13 cellular contexts compared by ENCODE assay signal in the genomic region with DNA sequence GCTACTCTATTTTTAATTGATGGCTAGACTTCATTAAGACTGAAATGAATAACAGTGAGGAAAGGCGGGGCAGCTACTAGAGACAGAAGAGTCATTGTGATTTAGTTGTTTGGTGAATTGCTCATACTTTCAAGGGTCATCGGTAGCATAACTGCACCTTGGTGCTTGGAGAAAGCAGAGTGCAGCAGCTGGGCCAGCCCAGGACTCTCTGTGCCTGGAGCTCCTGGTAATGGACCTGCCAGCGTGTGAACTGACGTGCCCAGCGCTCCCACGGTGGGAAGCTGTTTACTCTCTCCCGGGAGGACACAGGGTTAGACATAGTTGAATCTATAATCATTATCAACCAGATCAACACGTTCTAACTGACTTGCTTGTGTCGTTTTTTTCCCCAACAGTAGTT. TPM values are rescaled to one million over a fixed set of nuclear protein-coding genes. Genes with fewer than 3 reads are reported as not detected.
DNase-seq lines count a peak whose midpoint lies in the region; ATAC-seq, FAIRE-seq and TF ChIP-seq lines count a peak whose summit lies in the region.
"Had no signal": no experiment of that assay in that cellular context is flagged by ENCODE, and none has a peak within 500 bp of the region (broad histone marks: within the 10 kb centered on the region; RNA-seq: fewer than 3 reads in every experiment).

No MANE protein-coding gene starts in this region.

- H3K4me3 ChIP-seq in body of pancreas (no peak overlapping the region), skeletal muscle cell (ENCODE audit: low read depth, low read length) (no peak overlapping the region)
- H3K4me3 ChIP-seq: SK-N-MC had no signal

- no peaks in the 10 kb centered on the region for H3K36me3 ChIP-seq in body of pancreas (replicated peaks in 1 of 2; ENCODE audit: insufficient read depth in 1 of 2, low read depth in 2 of 2)

- H3K27ac Mint-ChIP-seq in activated T-cell treated with anti-CD3 and anti-CD28 coated beads, Interleukin-2, amount 50 U/mL, for 72 hours, result no peak overlapping the region

- H3K4me1 Mint-ChIP-seq in activated T-cell treated with anti-CD3 and anti-CD28 coated beads, Interleukin-2, amount 50 U/mL, for 72 hours (ENCODE audit: low read depth), result no peaks in the 10 kb centered on the region

- DNase-seq in M059J (ENCODE audit: low read depth) (peak; percentile 50), body of pancreas (peak; percentile 51 to 83 (median 80)), skeletal muscle cell (ENCODE audit: low read depth) (peak; percentile 31), midbrain (lab: John Stamatoyannopoulos, UW) (no peak)
- no peak for DNase-seq in activated T-cell treated with anti-CD3 and anti-CD28 coated beads, Interleukin-2, amount 50 U/mL, for 72 hours
- DNase-seq: activated T-cell treated with anti-CD3 and anti-CD28 coated beads for 4 hours, DND-41 had no signal

- H3K36me3 Mint-ChIP-seq in activated T-cell treated with anti-CD3 and anti-CD28 coated beads, Interleukin-2, amount 50 U/mL, for 72 hours (ENCODE audit: insufficient read depth in 2 of 2), result peaks cover 2% of the 10 kb centered on the region in 2 donors

- TF ChIP-seq POLR2A in body of pancreas (IDR thresholded peaks at IDR 0.05), result peak in 2 of 3 donors; percentile 43 to 51

- no peaks in the 10 kb centered on the region for H3K27me3 ChIP-seq in body of pancreas

- H3K4me3 Mint-ChIP-seq in activated T-cell treated with anti-CD3 and anti-CD28 coated beads, Interleukin-2, amount 50 U/mL, for 72 hours, result no peak overlapping the region

- peak overlapping the region; percentile 66 to 89 (median 80) for H3K27ac ChIP-seq in body of pancreas
- H3K27ac ChIP-seq: KMS-11, SK-N-MC had no signal

- FAIRE-seq in islet of Langerhans (lab: Jason Lieb, UNC), result peak; percentile 97
- FAIRE-seq: endometrium had no signal

- WGBS in body of pancreas, 2 donors, result 49 to 65% methylated on average over 9 of the region's 9 CpGs

- intact Hi-C loops in body of pancreas (cut with DNase I), result no loop called here

- H3K4me1 ChIP-seq in body of pancreas, result peaks cover 55% of the 10 kb centered on the region

- peak; percentile 65 for ATAC-seq in body of pancreas
- no peak for ATAC-seq in HG03571 (IDR thresholded peaks at IDR 0.05; ENCODE audit: unreplicated experiment)
- ATAC-seq in activated T-cell treated with anti-CD3 and anti-CD28 coated beads, Interleukin-2, amount 50 U/mL, for 72 hours (replicated peaks in 1 of 2), result no peak
- no peak for ATAC-seq in GM18870 (IDR thresholded peaks at IDR 0.05; ENCODE audit: unreplicated experiment)

- peaks cover 6 to 7% of the 10 kb centered on the region in 2 donors for H3K9me3 Mint-ChIP-seq in activated T-cell treated with anti-CD3 and anti-CD28 coated beads, Interleukin-2, amount 50 U/mL, for 72 hours

- H3K27me3 Mint-ChIP-seq in activated T-cell treated with anti-CD3 and anti-CD28 coated beads, Interleukin-2, amount 50 U/mL, for 72 hours (ENCODE audit: low read depth), result no peaks in the 10 kb centered on the region

- H3K9me3 ChIP-seq in body of pancreas, result no peaks in the 10 kb centered on the region

- TF ChIP-seq CTCF in body of pancreas (IDR thresholded peaks at IDR 0.05), result no peak

RNA-seq across cellular contexts. Expression of a gene that starts 42.9 kb away (rescaled TPM):
- 1.2 and 3.2 TPM in 2 replicates for total RNA-seq in M059J (2014; rRNA removed; shearing (Covaris generic))
- total RNA-seq in body of pancreas, result 10 to 100 TPM; 12.2 to 20.2 TPM
- not detected for total RNA-seq in activated T-cell treated with anti-CD3 and anti-CD28 coated beads, Interleukin-2, amount 50 U/mL, for 72 hours

Comparison
In these comparisons a context has a peak if more than half of its experiments do, and no peak if none do; other contexts are left out.
1. DNase-seq: peak in M059J (single experiment), body of pancreas (4 of 4) and skeletal muscle cell (single experiment); none in midbrain (single experiment) and activated T-cell treated with anti-CD3 and anti-CD28 coated beads, Interleukin-2, amount 50 U/mL, for 72 hours (0 of 2).